Comparison of ENCODE assay signal across 1 cellular context in genomic region chr16:26599786-26600107, GRCh38.
TF ChIP-seq lines count a peak whose summit lies in the region.

No MANE protein-coding gene starts in this region.

TF ChIP-seq in GM23338, 12 proteins besides CTCF, POLR2A, EP300 and RAD21 (continued from another document):
- no peak for TF ChIP-seq ZNF462 (CRISPR knock-in tag; IDR thresholded peaks at IDR 0.05)
- TF ChIP-seq EZH2phosphoT487 (IDR thresholded peaks at IDR 0.05; ENCODE audit: unreplicated experiment) = no peak
- TF ChIP-seq NANOG (IDR thresholded peaks at IDR 0.05; ENCODE audit: borderline replicate concordance) = no peak
- no peak for TF ChIP-seq ZNF331 (CRISPR knock-in tag; IDR thresholded peaks at IDR 0.05; ENCODE audit: low read depth)
